21 cellular contexts compared by ENCODE assay signal in genomic region chr2:126934803-126935202, GRCh38. TPM values are rescaled to one million over a fixed set of nuclear protein-coding genes. Genes with fewer than 3 reads are reported as not detected.
A peak's percentile ranks its signal among the peaks of the same experiment; 100 is the strongest.
DNase-seq lines count a peak whose midpoint lies in the region; TF ChIP-seq lines count a peak whose summit lies in the region.
"Had no signal": no experiment of that assay in that cellular context is flagged by ENCODE, and none has a peak within 500 bp of the region (broad histone marks: within the 10 kb centered on the region; RNA-seq: fewer than 3 reads in every experiment).

No MANE protein-coding gene starts in this region.

- H3K9me3 Mint-ChIP-seq in glutamatergic neuron (ENCODE audit: unreplicated experiment): peaks cover 20% of the 10 kb centered on the region

- no peak for TF ChIP-seq CTCF in glutamatergic neuron (IDR thresholded peaks at IDR 0.05; ENCODE audit: partially characterized antibody, unreplicated experiment)

- H3K36me3 Mint-ChIP-seq in glutamatergic neuron (ENCODE audit: unreplicated experiment): peaks cover 6% of the 10 kb centered on the region
- H3K36me3 Mint-ChIP-seq: CD4-positive, CD25-positive, alpha-beta regulatory T cell; IgD-negative memory B cell had no signal

- no peak overlapping the region for H3K4me3 Mint-ChIP-seq in glutamatergic neuron (ENCODE audit: unreplicated experiment)
- H3K4me3 Mint-ChIP-seq: B cell; CD4-positive, CD25-positive, alpha-beta regulatory T cell; IgD-negative memory B cell had no signal

- H3K4me1 Mint-ChIP-seq in glutamatergic neuron (ENCODE audit: low read depth, unreplicated experiment): peaks cover 21% of the 10 kb centered on the region
- H3K4me1 Mint-ChIP-seq: CD4-positive, CD25-positive, alpha-beta regulatory T cell; IgD-negative memory B cell had no signal

- peaks cover 11% of the 10 kb centered on the region for H3K27me3 Mint-ChIP-seq in glutamatergic neuron (ENCODE audit: unreplicated experiment)

- peak overlapping the region; percentile 9 for H3K27ac Mint-ChIP-seq in glutamatergic neuron (ENCODE audit: unreplicated experiment)
- H3K27ac Mint-ChIP-seq: B cell, IgD-negative memory B cell had no signal

- DNase-seq in NCI-H345 (lab: John Stamatoyannopoulos, UW) (peak; percentile 2), NCI-H345 treated with DMSO at 0.1 percent for 48 hours (lab: John Stamatoyannopoulos, UW; ENCODE audit: unreplicated experiment) (no peak), COLO668 (lab: John Stamatoyannopoulos, UW; ENCODE audit: unreplicated experiment) (peak; percentile 71), NCI-H2029 treated with DMSO at 0.1 percent for 48 hours (lab: John Stamatoyannopoulos, UW) (peak; percentile 55), glutamatergic neuron (no peak), erythroblast (lab: John Stamatoyannopoulos, UW) (no peak), NCI-H226 (no peak)
- no peak for DNase-seq in stimulated activated CD4-positive, alpha-beta T cell treated with anti-CD3 and anti-CD28 coated beads, Interleukin-4, amount 100 ng/mL, for 24 hours
- DNase-seq: Caco-2; CD4-positive, CD25-positive, alpha-beta regulatory T cell; EL; GF-D8; NCI-H1694; NCI-H446; NCI-H69; Peyer's patch had no signal

- no peak for TF ChIP-seq POLR2A in erythroblast (IDR thresholded peaks at IDR 0.05; ENCODE audit: low read length)

RNA-seq across cellular contexts. Expression of gene TEX51, which starts 36.1 kb away (rescaled TPM):
- not detected for total RNA-seq in glutamatergic neuron (ENCODE audit: unreplicated experiment)
- total RNA-seq: B cell; Caco-2; CD4-positive, CD25-positive, alpha-beta regulatory T cell; OCI-LY7; Peyer's patch; SJSA1; T-helper 1 cell treated with Interleukin-12 subunit alpha and Interleukin-12 subunit beta and Interleukin-4 antibody, amounts not matched to agents 30 ng/mL and 1 ng/mL, for 36 hours had no signal

Comparison
In these comparisons a context has a peak if more than half of its experiments do, and no peak if none do; other contexts are left out.
1. DNase-seq: peak in NCI-H345 (single experiment), COLO668 (single experiment) and NCI-H2029 treated with DMSO at 0.1 percent for 48 hours (single experiment); none in NCI-H345 treated with DMSO at 0.1 percent for 48 hours (single experiment), glutamatergic neuron (single experiment), stimulated activated CD4-positive, alpha-beta T cell treated with anti-CD3 and anti-CD28 coated beads, Interleukin-4, amount 100 ng/mL, for 24 hours (single experiment), erythroblast (0 of 2) and NCI-H226 (single experiment).